ENCODE assay signal across 10 cellular contexts in the genomic region with DNA sequence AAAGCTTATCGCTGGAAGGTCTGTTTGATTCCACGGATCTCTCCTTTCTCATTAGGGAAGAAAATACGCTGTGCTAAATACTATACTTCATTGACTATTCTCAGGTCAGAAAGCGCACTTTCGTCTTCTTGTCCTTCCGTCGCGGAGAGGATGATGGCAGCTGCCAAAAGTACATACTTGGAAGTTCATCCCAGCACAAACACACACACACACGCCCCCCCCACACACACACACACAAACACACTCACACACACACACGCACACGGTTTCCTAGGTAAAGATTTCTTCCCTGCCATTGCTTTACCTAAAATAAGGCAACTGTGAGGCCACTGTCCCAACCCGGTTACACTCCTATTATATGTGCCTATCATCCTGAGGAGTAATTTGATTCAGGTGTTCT. TPM values are rescaled to one million over a fixed set of nuclear protein-coding genes. Genes with fewer than 3 reads are reported as not detected.
DNase-seq lines count a peak whose midpoint lies in the region; ATAC-seq, FAIRE-seq and TF ChIP-seq lines count a peak whose summit lies in the region.
"Not testable (repeated sequence)": the region's sequence is repeated elsewhere in the genome, so short reads cannot be mapped to it uniquely, and the experiment has no call there.
"Had no signal": no experiment of that assay in that cellular context is flagged by ENCODE, and none has a peak within 500 bp of the region (broad histone marks: within the 10 kb centered on the region; RNA-seq: fewer than 3 reads in every experiment).

No MANE protein-coding gene starts in this region.

- not testable (repeated sequence) for H3K9me3 ChIP-seq in A673 (ENCODE audit: low read depth, low read length, poor library complexity, severe bottlenecking); WERI-Rb-1 (ENCODE audit: severe bottlenecking); cardiac muscle cell (ENCODE audit: low read depth); right lobe of liver; neural progenitor cell (ENCODE audit: low read depth); small intestine (ENCODE audit: control insufficient read depth, low read depth)

- not testable (repeated sequence) for H3K4me3 Mint-ChIP-seq in chondrocyte (ENCODE audit: unreplicated experiment); neural progenitor cell

- not testable (repeated sequence) for H3K79me2 ChIP-seq in neural progenitor cell (ENCODE audit: low read depth)

- H3K4me1 ChIP-seq in A673 (ENCODE audit: insufficient read depth, low read length, poor library complexity, severe bottlenecking); cardiac muscle cell (ENCODE audit: low read depth); right lobe of liver; neural progenitor cell; small intestine (ENCODE audit: control insufficient read depth in 2 of 2, insufficient read depth in 1 of 2, low read depth in 1 of 2, low read length in 1 of 2): not testable (repeated sequence)

- not testable (repeated sequence) for H2AFZ ChIP-seq in neural progenitor cell (replicated peaks)

- FAIRE-seq in small intestine (lab: Jason Lieb, UNC): not testable (repeated sequence)

- H3K27me3 Mint-ChIP-seq in chondrocyte (ENCODE audit: low read depth); neural progenitor cell (ENCODE audit: insufficient read depth, low read depth): not testable (repeated sequence)

- H3K4me3 ChIP-seq in A673 (ENCODE audit: low read depth, low read length, poor library complexity, severe bottlenecking); WERI-Rb-1 (ENCODE audit: low read depth, low read length); cardiac muscle cell; right lobe of liver; neural progenitor cell; small intestine (ENCODE audit: low read depth in 1 of 2, low read length in 2 of 2): not testable (repeated sequence)

- H3K27ac Mint-ChIP-seq in chondrocyte (ENCODE audit: unreplicated experiment); neural progenitor cell: not testable (repeated sequence)

- not testable (repeated sequence) for TF ChIP-seq POLR2A in right lobe of liver (IDR thresholded peaks at IDR 0.05)

- ATAC-seq in right lobe of liver: not testable (repeated sequence)

- H3F3A ChIP-seq in neural progenitor cell (ENCODE audit: low read depth): not testable (repeated sequence)

- H3K4me1 Mint-ChIP-seq in chondrocyte (ENCODE audit: low read depth); neural progenitor cell: not testable (repeated sequence)

- not testable (repeated sequence) for H3K9me3 Mint-ChIP-seq in chondrocyte (ENCODE audit: low read depth); neural progenitor cell

- not testable (repeated sequence) for H3K27ac ChIP-seq in A673 (ENCODE audit: low read depth, low read length, poor library complexity, severe bottlenecking); WERI-Rb-1; cardiac muscle cell; right lobe of liver; neural progenitor cell; small intestine (ENCODE audit: low read depth in 1 of 2, low read length in 1 of 2)

- not testable (repeated sequence) for H3K9ac ChIP-seq in neural progenitor cell

- DNase-seq in A673 (ENCODE audit: low spot score) (peak; percentile 0), H4 (ENCODE audit: low spot score) (peak; percentile 14), WERI-Rb-1 (peak; percentile 13), chondrocyte (ENCODE audit: low spot score) (peak; percentile 36), cardiac muscle cell (ENCODE audit: low read depth in 1 of 2, low spot score in 1 of 2) (peak; percentile 0), right lobe of liver (peak in 2 of 3 donors; percentile 24 to 36), neural progenitor cell (ENCODE audit: low spot score) (peak; percentile 1), small intestine (peak; percentile 0)

- POLR2A ChIA-PET in A673 (lab: Charles Lee; ENCODE audit: low non-redundant PET): not testable (repeated sequence)

- TF ChIP-seq CTCF in A673 (conservative IDR thresholded peaks at IDR 0.05; ENCODE audit: low read depth, low read length); WERI-Rb-1 (IDR thresholded peaks at IDR 0.05; ENCODE audit: low read depth, low read length); chondrocyte (IDR thresholded peaks at IDR 0.05); cardiac muscle cell (IDR thresholded peaks at IDR 0.05; ENCODE audit: low read depth, low read length); right lobe of liver (IDR thresholded peaks at IDR 0.05); neural progenitor cell (IDR thresholded peaks at IDR 0.05): not testable (repeated sequence)

- not testable (repeated sequence) for H3K27me3 ChIP-seq in A673 (replicated peaks; ENCODE audit: insufficient read depth, low read depth, low read length, poor library complexity); WERI-Rb-1 (ENCODE audit: insufficient read depth, low read depth, severe bottlenecking); cardiac muscle cell; right lobe of liver; neural progenitor cell; small intestine (ENCODE audit: control insufficient read depth in 2 of 2, insufficient read depth in 2 of 2, low read length in 2 of 2)

- H4K20me1 ChIP-seq in neural progenitor cell (ENCODE audit: low read depth): not testable (repeated sequence)

- H3K36me3 Mint-ChIP-seq in chondrocyte (ENCODE audit: low read depth); neural progenitor cell: not testable (repeated sequence)

- not testable (repeated sequence) for H3K4me2 ChIP-seq in neural progenitor cell

- BruUV-seq in A673 (replicated peaks; lab: Mats Ljungman, UMichigan): not testable (repeated sequence)

- intact Hi-C loops in A673 (cut with micrococcal nuclease; ENCODE audit: unreplicated experiment); right lobe of liver (cut with DNase I): not testable (repeated sequence)

- not testable (repeated sequence) for H3K36me3 ChIP-seq in A673 (ENCODE audit: insufficient read depth, low read length, poor library complexity, severe bottlenecking); WERI-Rb-1; cardiac muscle cell; right lobe of liver; neural progenitor cell; small intestine (ENCODE audit: control insufficient read depth in 2 of 2, insufficient read depth in 2 of 2, low read length in 2 of 2)

- 60% methylated on average over 5 of the region's 12 CpGs for WGBS in right lobe of liver (ENCODE audit: insufficient coverage, low coverage, low lambda C conversion rate, missing lambda C conversion rate)
- WGBS in small intestine, 3 donors: 71 to 84% (median 83%) methylated on average over 8 to 11 of the region's 12 CpGs

- CTCF ChIA-PET in A673 (lab: Charles Lee): not testable (repeated sequence)

RNA-seq across cellular contexts. Expression of a gene that starts 4.3 kb away (rescaled TPM):
- total RNA-seq in A673 (2021) (not detected in 2 replicates), chondrocyte (not detected in 3 replicates), cardiac muscle cell (not detected in 2 replicates), right lobe of liver (not detected), neural progenitor cell (ENCODE audit: low replicate concordance) (not detected in 2 replicates)
- not detected in 2 replicates for total RNA-seq in H4 (2014; rRNA removed; shearing (Covaris generic))
- polyA plus RNA-seq in cardiac muscle cell (not detected in 2 replicates), small intestine (not detected)
- total RNA-seq: GM12878, H7 had no signal

RNA-seq across cellular contexts. Expression of a gene that starts 5.2 kb away (rescaled TPM):
- total RNA-seq in A673 (2021) (not detected in 2 replicates), chondrocyte (not detected in 3 replicates), cardiac muscle cell (not detected in 2 replicates), right lobe of liver (not detected), neural progenitor cell (ENCODE audit: low replicate concordance) (0.09 TPM in 1 of 2 replicates, not detected in the other)
- not detected in 2 replicates for total RNA-seq in H4 (2014; rRNA removed; shearing (Covaris generic))
- polyA plus RNA-seq in cardiac muscle cell (not detected in 2 replicates), small intestine (not detected)
- total RNA-seq: GM12878, H7 had no signal
- polyA plus RNA-seq: GM12878 had no signal

RNA-seq across cellular contexts. Expression of a gene that starts 10.0 kb away (rescaled TPM):
- total RNA-seq in A673 (2021) (not detected in 2 replicates), chondrocyte (not detected in 3 replicates), cardiac muscle cell (not detected in 2 replicates), right lobe of liver (not detected), neural progenitor cell (ENCODE audit: low replicate concordance) (not detected in 2 replicates)
- not detected in 2 replicates for total RNA-seq in H4 (2014; rRNA removed; shearing (Covaris generic))
- polyA plus RNA-seq in cardiac muscle cell (not detected in 2 replicates), small intestine (not detected)
- total RNA-seq: GM12878, H7 had no signal
- polyA plus RNA-seq: GM12878 had no signal

RNA-seq across cellular contexts. Expression of a gene that starts 13.8 kb away (rescaled TPM):
- total RNA-seq in A673 (2021): not detected in 2 replicates
- total RNA-seq in H4 (2014; rRNA removed; shearing (Covaris generic)): not detected in 2 replicates
- total RNA-seq in chondrocyte: not detected in 3 replicates
- total RNA-seq in cardiac muscle cell: not detected in 2 replicates
- not detected in 2 replicates for polyA plus RNA-seq in cardiac muscle cell
- total RNA-seq in right lobe of liver: not detected
- 0.09 TPM in 1 of 2 replicates, not detected in the other for total RNA-seq in neural progenitor cell (ENCODE audit: low replicate concordance)
- not detected for polyA plus RNA-seq in small intestine
- total RNA-seq: GM12878, H7 had no signal
- polyA plus RNA-seq: GM12878 had no signal

RNA-seq across cellular contexts. Expression of a gene that starts 14.7 kb away (rescaled TPM):
- not detected in 2 replicates for total RNA-seq in A673 (2021)
- total RNA-seq in H4 (2014; rRNA removed; shearing (Covaris generic)): not detected in 2 replicates
- total RNA-seq in chondrocyte: not detected in 3 replicates
- not detected in 2 replicates for total RNA-seq in cardiac muscle cell
- not detected in 2 replicates for polyA plus RNA-seq in cardiac muscle cell
- total RNA-seq in right lobe of liver: not detected
- total RNA-seq in neural progenitor cell (ENCODE audit: low replicate concordance): not detected in 2 replicates
- polyA plus RNA-seq in small intestine: not detected
- total RNA-seq: GM12878, H7 had no signal
- polyA plus RNA-seq: GM12878 had no signal
